20 cellular contexts compared by ENCODE assay signal in genomic region chr2:81545626-81546025, GRCh38.
"Had no signal": no experiment of that assay in that cellular context is flagged by ENCODE, and none has a peak within 500 bp of the region (broad histone marks: within the 10 kb centered on the region; RNA-seq: fewer than 3 reads in every experiment).

No MANE protein-coding gene starts in this region.

- H3K27ac ChIP-seq: body of pancreas, cardiac muscle cell, epithelial cell of prostate, heart left ventricle, parathyroid adenoma, right lobe of liver, skin epidermis, stomach, WERI-Rb-1 had no signal

- DNase-seq: activated CD4-positive, alpha-beta T cell treated with anti-CD3 and anti-CD28 coated beads, Interleukin-2, amount 50 U/mL, for 1 hour; activated CD4-positive, CD25-positive, alpha-beta regulatory T cell treated with anti-CD3 and anti-CD28 coated beads, Interleukin-2, amount 50 U/mL, for 72 hours; activated CD8-positive, alpha-beta T cell treated with anti-CD3 and anti-CD28 coated beads, Interleukin-2, amount 10 ng/mL, durations not matched to agents 7 days and 5 days; activated gamma-delta T cell; activated naive CD4-positive, alpha-beta T cell treated with anti-CD3 and anti-CD28 coated beads, Interleukin-2, amount 50 U/mL, for 16 hours; activated naive CD8-positive, alpha-beta T cell treated with anti-CD3 and anti-CD28 coated beads, Interleukin-2, amount 50 U/mL, for 24 hours; anterior cingulate cortex; body of pancreas; heart left ventricle; islet precursor cell; left colon; mesenchymal stem cell; right lobe of liver; stomach; WERI-Rb-1 had no signal

- ATAC-seq: activated CD8-positive, alpha-beta T cell treated with anti-CD3 and anti-CD28 coated beads, Interleukin-2, amount 10 ng/mL, durations not matched to agents 7 days and 5 days; activated naive CD8-positive, alpha-beta T cell treated with anti-CD3 and anti-CD28 coated beads, Interleukin-2, amount 50 U/mL, for 24 hours; body of pancreas; heart left ventricle; left colon; right lobe of liver; stimulated activated memory B cell treated with anti-CD40 and anti-IgM and Interleukin-4, amounts not matched to agents 10 μg/mL and 1 μg/mL and 100 μg/mL, for 72 hours had no signal
